8 cellular contexts compared by ENCODE assay signal in the genomic region with DNA sequence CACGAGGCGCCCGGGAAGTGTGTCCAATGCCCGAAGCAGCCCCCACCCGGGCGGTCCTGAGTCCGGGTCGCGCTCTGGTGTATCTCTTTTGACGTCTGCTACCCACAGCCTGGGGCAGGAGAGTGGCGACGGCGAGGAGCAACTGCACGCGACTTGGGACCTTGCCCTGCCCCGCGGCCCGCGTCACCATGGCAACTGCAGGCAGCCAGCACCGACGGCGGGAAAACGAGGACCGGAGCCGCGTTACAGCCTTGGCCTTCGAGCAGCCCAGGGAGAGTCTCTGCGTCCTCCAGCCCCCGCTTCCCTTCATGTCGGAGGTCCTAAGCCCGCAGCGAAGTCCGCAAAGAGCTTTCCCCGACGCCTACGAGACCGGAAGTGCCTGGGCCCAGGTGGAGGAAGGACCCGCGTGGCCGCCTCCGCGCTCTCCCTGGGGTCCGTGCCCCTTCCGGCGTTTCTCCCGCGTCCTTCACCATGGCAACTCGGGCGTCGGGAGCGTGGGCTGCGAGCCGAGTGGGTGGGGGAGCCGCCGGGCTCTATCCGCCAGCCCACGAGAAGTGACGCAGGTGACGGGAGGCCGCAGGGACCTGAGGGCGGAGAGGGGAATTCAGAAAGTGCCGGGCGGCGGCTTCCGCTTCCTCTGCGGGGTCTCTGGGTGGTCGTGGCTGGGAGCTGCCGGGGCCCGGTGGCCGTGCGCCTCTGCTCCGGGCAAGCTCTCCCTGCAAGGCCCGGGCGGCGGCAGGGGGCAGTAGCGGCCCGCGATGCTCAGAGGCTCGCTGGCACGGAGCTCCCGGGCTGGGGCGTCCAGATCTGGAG.
DNase-seq lines count a peak whose midpoint lies in the region; ATAC-seq and TF ChIP-seq lines count a peak whose summit lies in the region.

No MANE protein-coding gene starts in this region.

- no peaks in the 10 kb centered on the region for H3K36me3 ChIP-seq in hepatocyte (replicated peaks; ENCODE audit: insufficient read depth, low read depth)
- no peaks in the 10 kb centered on the region for H3K36me3 ChIP-seq in aorta (ENCODE audit: control insufficient read depth in 1 of 2, insufficient read depth in 2 of 2, low read length in 1 of 2)

- intact Hi-C loops in aorta (cut with DNase I), result loop anchor here (10.0 kb wide), 1 partner anchor 248 kb away; no protein-coding TSS in a partner anchor

- peaks cover 10 to 12% of the 10 kb centered on the region in 2 donors for H3K27me3 Mint-ChIP-seq in T-cell

- 4% methylated on average over 81 of the region's 82 CpGs for WGBS in hepatocyte (ENCODE audit: low lambda C conversion rate, missing lambda C conversion rate)
- WGBS in aorta, 2 donors, result 1% methylated on average over 66 to 82 of the region's 82 CpGs

- no peaks in the 10 kb centered on the region for H3K79me2 ChIP-seq in hepatocyte

- H3K36me3 Mint-ChIP-seq in T-cell, result no peaks in the 10 kb centered on the region

- no peak overlapping the region for H3K27ac ChIP-seq in hepatocyte
- no peak overlapping the region for H3K27ac ChIP-seq in aorta (ENCODE audit: low read depth in 1 of 2, low read length in 2 of 2)

- POLR2A ChIA-PET in T-cell (lab: Charles Lee), result interaction anchor here in 1 of 2 donors (0.7 kb wide), 1 partner anchor 27 kb away, joined by 3 read pairs; no protein-coding TSS in a partner anchor

- H3K9me3 Mint-ChIP-seq in T-cell, result no peaks in the 10 kb centered on the region

- peak overlapping the region in 1 of 2 donors; percentile 28 for H3K27ac Mint-ChIP-seq in T-cell

- H3K4me1 ChIP-seq in hepatocyte (ENCODE audit: insufficient read depth) (no peaks in the 10 kb centered on the region), aorta (ENCODE audit: control insufficient read depth in 1 of 2, insufficient read depth in 2 of 2, low read length in 2 of 2) (no peaks in the 10 kb centered on the region)

- CTCF ChIA-PET in T-cell (lab: Charles Lee), result interaction anchor here in 1 of 2 donors (1.1 to 1.4 kb wide), 3 partner anchors 19 to 246 kb away, joined by 3 to 5 read pairs (median 3); no protein-coding TSS in a partner anchor

- H3K27me3 ChIP-seq in hepatocyte (peaks cover 11% of the 10 kb centered on the region), aorta (ENCODE audit: control insufficient read depth in 1 of 2, insufficient read depth in 2 of 2, low read length in 1 of 2) (no peaks in the 10 kb centered on the region)

- H3K4me3 Mint-ChIP-seq in T-cell, result peak overlapping the region; percentile 73 to 82 (median 80)

- peak overlapping the region; percentile 99 for H2AFZ ChIP-seq in hepatocyte

- H3K4me3 ChIP-seq in hepatocyte, result peak overlapping the region; percentile 85
- H3K4me3 ChIP-seq in aorta (ENCODE audit: low read length in 2 of 2), result peak overlapping the region in 1 of 2 donors; percentile 6

- H3K4me1 Mint-ChIP-seq in T-cell, result peaks cover 0 to 9% (median 4%) of the 10 kb centered on the region in 3 donors

- H3K9me2 ChIP-seq in hepatocyte (replicated peaks; ENCODE audit: insufficient read depth), result no peaks in the 10 kb centered on the region

- TF ChIP-seq CTCF in hepatocyte (IDR thresholded peaks at IDR 0.05; ENCODE audit: poor library complexity), result peak; percentile 92

- no peaks in the 10 kb centered on the region for H4K20me1 ChIP-seq in hepatocyte (ENCODE audit: insufficient read depth, poor library complexity, severe bottlenecking)

- DNase-seq in Ammon's horn (ENCODE audit: low spot score) (peak; percentile 71), GM19240 (ENCODE audit: insufficient read length, low spot score) (peak; percentile 61), Kasumi-1 (lab: John Stamatoyannopoulos, UW) (peak; percentile 42 to 44), T-cell (peak in 33 of 34 experiments; percentile 6 to 62 (median 28)), anterior cingulate cortex (lab: John Stamatoyannopoulos, UW) (peak in 52 of 58 donors; percentile 9 to 81 (median 48)), hepatocyte (ENCODE audit: low spot score) (peak; percentile 90), renal cortical epithelial cell (ENCODE audit: low read depth) (peak; percentile 6), aorta (peak; percentile 85 to 92)

- peak; percentile 62 to 81 (median 76) for ATAC-seq in T-cell (replicated peaks in 1 of 4)
- ATAC-seq in aorta (ENCODE audit: low FRiP score), result peak; percentile 89

- peak overlapping the region; percentile 99 for H3K4me2 ChIP-seq in hepatocyte

- no peaks in the 10 kb centered on the region for H3K9me3 ChIP-seq in hepatocyte (ENCODE audit: low read depth)
- no peaks in the 10 kb centered on the region for H3K9me3 ChIP-seq in aorta (ENCODE audit: control insufficient read depth, low read length)

Comparison
In these comparisons a context has a peak if more than half of its experiments do, and no peak if none do; other contexts are left out.
1. DNase-seq: peak in every context shown above with its lines; median percentile 90 in hepatocyte; 88 in aorta; 71 in Ammon's horn; 61 in GM19240; 48 in anterior cingulate cortex; 43 in Kasumi-1; 28 in T-cell; 6 in renal cortical epithelial cell.